In the genomic region with DNA sequence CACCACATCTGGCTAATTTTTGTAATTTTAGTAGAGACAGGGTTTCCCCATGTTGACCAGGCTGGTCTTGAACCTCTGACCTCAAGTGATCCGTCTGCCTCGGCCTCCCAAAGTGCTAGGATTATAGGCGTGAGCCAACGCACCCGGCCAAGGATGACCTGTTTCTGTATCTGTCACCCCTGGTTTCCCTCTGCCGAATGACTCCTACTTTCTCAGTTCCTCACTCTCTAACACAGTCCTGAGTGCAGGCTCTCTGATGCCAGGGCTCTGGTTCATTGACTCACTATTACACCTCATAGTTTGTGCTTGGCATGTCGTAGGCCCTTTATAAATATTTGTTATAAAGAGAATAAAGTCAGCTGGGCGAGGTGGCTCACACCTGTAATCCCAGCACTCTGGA, we compare ENCODE assay signal across 25 cellular contexts. TPM values are rescaled to one million over a fixed set of nuclear protein-coding genes. Genes with fewer than 3 reads are reported as not detected.
DNase-seq lines count a peak whose midpoint lies in the region; ATAC-seq, FAIRE-seq and TF ChIP-seq lines count a peak whose summit lies in the region.
"Had no signal": no experiment of that assay in that cellular context is flagged by ENCODE, and none has a peak within 500 bp of the region (broad histone marks: within the 10 kb centered on the region; RNA-seq: fewer than 3 reads in every experiment).

No MANE protein-coding gene starts in this region.

- intact Hi-C loops in dendritic cell treated with granulocyte-macrophage colony-stimulating factor and Interleukin-4, amounts not matched to agents 40 ng/mL and 50 ng/mL, for 4 days (cut with micrococcal nuclease) = no loop called here
- intact Hi-C loops in activated CD4-positive, alpha-beta T cell treated with anti-CD3 and anti-CD28 coated beads, Interleukin-2, amount 10 ng/mL, durations not matched to agents 24 days and 14 days (cut with micrococcal nuclease) = no loop called here
- intact Hi-C loops in left ventricle myocardium inferior (cut with micrococcal nuclease) = no loop called here

- peaks cover 10% of the 10 kb centered on the region for H3K9me3 Mint-ChIP-seq in dendritic cell treated with granulocyte-macrophage colony-stimulating factor and Interleukin-4, amounts not matched to agents 40 ng/mL and 50 ng/mL, for 4 days
- no peaks in the 10 kb centered on the region for H3K9me3 Mint-ChIP-seq in activated CD4-positive, alpha-beta T cell treated with anti-CD3 and anti-CD28 coated beads, Interleukin-2, amount 10 ng/mL, durations not matched to agents 24 days and 14 days
- H3K9me3 Mint-ChIP-seq: CD8-positive, alpha-beta T cell; T-cell had no signal

- DNase-seq in GM10266 (ENCODE audit: extremely low spot score) = peak; percentile 67
- no peak for DNase-seq in GM18507 (ENCODE audit: extremely low spot score, insufficient read length, low read depth)
- DNase-seq in activated CD4-positive, alpha-beta T cell treated with anti-CD3 and anti-CD28 coated beads, Interleukin-2, amount 10 ng/mL, durations not matched to agents 24 days and 14 days = no peak
- DNase-seq in left ventricle myocardium inferior = no peak
- DNase-seq in G401 (ENCODE audit: low spot score) = no peak
- DNase-seq: C1 segment of cervical spinal cord; Caco-2; CD8-positive, alpha-beta T cell; GDM1; H7; Karpas-422; NCI-H1105 treated with DMSO at 0.1 percent for 48 hours; NCI-H146; NCI-H1930; NCI-H2107; NCI-H526 treated with DMSO at 0.1 percent for 48 hours; SHP77; T-cell had no signal

- no peak for TF ChIP-seq CTCF in GM10266 (IDR thresholded peaks at IDR 0.05; ENCODE audit: control insufficient read depth, insufficient read depth, low read depth, missing control alignments)
- TF ChIP-seq CTCF in left ventricle myocardium inferior (IDR thresholded peaks at IDR 0.05; ENCODE audit: borderline replicate concordance) = no peak

- H3K4me3 Mint-ChIP-seq in dendritic cell treated with granulocyte-macrophage colony-stimulating factor and Interleukin-4, amounts not matched to agents 40 ng/mL and 50 ng/mL, for 4 days = no peak overlapping the region
- H3K4me3 Mint-ChIP-seq in activated CD4-positive, alpha-beta T cell treated with anti-CD3 and anti-CD28 coated beads, Interleukin-2, amount 10 ng/mL, durations not matched to agents 24 days and 14 days = no peak overlapping the region
- H3K4me3 Mint-ChIP-seq: CD8-positive, alpha-beta T cell; T-cell had no signal

- H3K36me3 Mint-ChIP-seq in dendritic cell treated with granulocyte-macrophage colony-stimulating factor and Interleukin-4, amounts not matched to agents 40 ng/mL and 50 ng/mL, for 4 days (ENCODE audit: low read depth) = no peaks in the 10 kb centered on the region
- H3K36me3 Mint-ChIP-seq in activated CD4-positive, alpha-beta T cell treated with anti-CD3 and anti-CD28 coated beads, Interleukin-2, amount 10 ng/mL, durations not matched to agents 24 days and 14 days (ENCODE audit: low read depth) = no peaks in the 10 kb centered on the region
- H3K36me3 Mint-ChIP-seq: CD8-positive, alpha-beta T cell; T-cell had no signal

- H3K27me3 Mint-ChIP-seq in dendritic cell treated with granulocyte-macrophage colony-stimulating factor and Interleukin-4, amounts not matched to agents 40 ng/mL and 50 ng/mL, for 4 days = peaks cover 3% of the 10 kb centered on the region
- H3K27me3 Mint-ChIP-seq in activated CD4-positive, alpha-beta T cell treated with anti-CD3 and anti-CD28 coated beads, Interleukin-2, amount 10 ng/mL, durations not matched to agents 24 days and 14 days = peaks cover 7% of the 10 kb centered on the region

- ATAC-seq in GM19035 (IDR thresholded peaks at IDR 0.05; ENCODE audit: unreplicated experiment) = no peak
- ATAC-seq: A549; CD8-positive, alpha-beta T cell; HepG2; Panc1; T-cell had no signal

- peaks cover 22% of the 10 kb centered on the region for H3K4me1 Mint-ChIP-seq in dendritic cell treated with granulocyte-macrophage colony-stimulating factor and Interleukin-4, amounts not matched to agents 40 ng/mL and 50 ng/mL, for 4 days (ENCODE audit: low read depth)
- H3K4me1 Mint-ChIP-seq in activated CD4-positive, alpha-beta T cell treated with anti-CD3 and anti-CD28 coated beads, Interleukin-2, amount 10 ng/mL, durations not matched to agents 24 days and 14 days = no peaks in the 10 kb centered on the region
- H3K4me1 Mint-ChIP-seq: T-cell had no signal

- H3K27ac ChIP-seq in left ventricle myocardium inferior (replicated peaks) = no peak overlapping the region
- H3K27ac ChIP-seq: A549, RWPE1 had no signal

- no peak overlapping the region for H3K4me3 ChIP-seq in left ventricle myocardium inferior
- H3K4me3 ChIP-seq: A549 had no signal

- peak overlapping the region; percentile 54 for H3K27ac Mint-ChIP-seq in dendritic cell treated with granulocyte-macrophage colony-stimulating factor and Interleukin-4, amounts not matched to agents 40 ng/mL and 50 ng/mL, for 4 days
- no peak overlapping the region for H3K27ac Mint-ChIP-seq in activated CD4-positive, alpha-beta T cell treated with anti-CD3 and anti-CD28 coated beads, Interleukin-2, amount 10 ng/mL, durations not matched to agents 24 days and 14 days
- H3K27ac Mint-ChIP-seq: CD8-positive, alpha-beta T cell; T-cell had no signal

- no peaks in the 10 kb centered on the region for H3K36me3 ChIP-seq in left ventricle myocardium inferior

- H3K4me1 ChIP-seq in left ventricle myocardium inferior = no peaks in the 10 kb centered on the region

- H3K27me3 ChIP-seq in left ventricle myocardium inferior (ENCODE audit: low read depth) = no peaks in the 10 kb centered on the region

- in situ Hi-C loops in G401 (cut with HindIII; ENCODE audit: low sequenced_read_pairs) = no loop called here

- H3K9me3 ChIP-seq in left ventricle myocardium inferior (replicated peaks) = no peaks in the 10 kb centered on the region
- H3K9me3 ChIP-seq: A549, Caco-2 had no signal

- FAIRE-seq in GM18507 (lab: Jason Lieb, UNC) = peak; percentile 64
- FAIRE-seq: A549, HepG2 had no signal

RNA-seq across cellular contexts. Expression of gene PRPF8, which starts 10.7 kb away (rescaled TPM):
- total RNA-seq in activated CD4-positive, alpha-beta T cell treated with anti-CD3 and anti-CD28 coated beads, Interleukin-2, amount 10 ng/mL, durations not matched to agents 24 days and 14 days = 432 and 442 TPM in 2 replicates
- 136 TPM for total RNA-seq in left ventricle myocardium inferior
- 157 and 202 TPM in 2 replicates for total RNA-seq in G401 (2014; rRNA removed; shearing (Covaris generic))

RNA-seq across cellular contexts. Expression of gene TLCD2, which starts 14.8 kb away (rescaled TPM):
- total RNA-seq in activated CD4-positive, alpha-beta T cell treated with anti-CD3 and anti-CD28 coated beads, Interleukin-2, amount 10 ng/mL, durations not matched to agents 24 days and 14 days = 0.07 and 0.14 TPM in 2 replicates
- 1.8 TPM for total RNA-seq in left ventricle myocardium inferior
- total RNA-seq in G401 (2014; rRNA removed; shearing (Covaris generic)) = 1.2 TPM in 2 replicates
- total RNA-seq: OCI-LY7 had no signal

RNA-seq across cellular contexts. Expression of gene WDR81, which starts 29.1 kb away (rescaled TPM):
- 17.6 and 18.3 TPM in 2 replicates for total RNA-seq in activated CD4-positive, alpha-beta T cell treated with anti-CD3 and anti-CD28 coated beads, Interleukin-2, amount 10 ng/mL, durations not matched to agents 24 days and 14 days
- total RNA-seq in left ventricle myocardium inferior = 9.3 TPM
- total RNA-seq in G401 (2014; rRNA removed; shearing (Covaris generic)) = 25.0 and 29.9 TPM in 2 replicates

RNA-seq across cellular contexts. Expression of gene RILP, which starts 45.7 kb away (rescaled TPM):
- total RNA-seq in activated CD4-positive, alpha-beta T cell treated with anti-CD3 and anti-CD28 coated beads, Interleukin-2, amount 10 ng/mL, durations not matched to agents 24 days and 14 days = 7.3 and 11.4 TPM in 2 replicates
- 81.7 TPM for total RNA-seq in left ventricle myocardium inferior
- total RNA-seq in G401 (2014; rRNA removed; shearing (Covaris generic)) = 9.5 and 36.1 TPM in 2 replicates

RNA-seq across cellular contexts. Expression of gene SERPINF2, which starts 47.3 kb away (rescaled TPM):
- total RNA-seq in activated CD4-positive, alpha-beta T cell treated with anti-CD3 and anti-CD28 coated beads, Interleukin-2, amount 10 ng/mL, durations not matched to agents 24 days and 14 days = 0.12 and 0.16 TPM in 2 replicates
- total RNA-seq in left ventricle myocardium inferior = 0.33 TPM
- total RNA-seq in G401 (2014; rRNA removed; shearing (Covaris generic)) = 2.4 and 3.0 TPM in 2 replicates
